Comparison of ENCODE assay signal across 1 cellular context in the genomic region with DNA sequence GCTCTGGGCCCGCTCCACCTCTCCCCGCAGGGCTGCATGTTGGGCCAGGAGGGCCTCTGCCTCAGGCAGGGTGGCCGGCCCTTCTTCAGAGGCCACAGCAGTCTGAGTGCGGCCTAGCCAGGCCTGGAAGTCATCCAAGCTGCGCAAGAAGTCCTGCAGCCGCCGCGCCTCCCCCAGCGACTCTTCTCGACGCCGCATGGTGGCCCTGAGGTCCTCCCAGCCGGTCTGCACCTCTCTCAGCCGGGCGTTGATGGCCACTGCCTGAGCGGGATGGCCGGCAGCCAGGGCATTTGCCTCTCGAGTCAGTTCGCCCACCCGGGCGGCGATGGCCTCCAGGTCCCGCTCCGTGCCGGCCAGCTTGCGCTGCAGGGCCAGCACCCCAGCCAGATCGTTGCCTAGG.
TF ChIP-seq lines count a peak whose summit lies in the region.

No MANE protein-coding gene starts in this region.

TF ChIP-seq in K562, 482 proteins besides CTCF, POLR2A, EP300 and RAD21 (continues in another document):
- TF ChIP-seq RBFOX2 (IDR thresholded peaks at IDR 0.05; ENCODE audit: low read depth, low read length) (peak; percentile 70), GABPB1 (CRISPR knock-in tag; IDR thresholded peaks at IDR 0.05) (peak; percentile 56; the same call in 1 of the 2 replicates), ZNF766 (CRISPR knock-in tag; conservative IDR thresholded peaks at IDR 0.05) (0 out of 2 replicates have a peak, but pooled peaks have one; percentile 9), ZNF639 (CRISPR knock-in tag; conservative IDR thresholded peaks at IDR 0.05 in 1 of 2, IDR thresholded peaks at IDR 0.05 in 1 of 2) (no peak), SMARCB1 (IDR thresholded peaks at IDR 0.05; ENCODE audit: insufficient read length, low read depth) (no peak), RBM39 (optimal IDR thresholded peaks at IDR 0.05; ENCODE audit: low read depth, low read length) (no peak), LCOR (CRISPR knock-in tag; IDR thresholded peaks at IDR 0.05) (0 out of 2 replicates have a peak, but pooled peaks have one; percentile 38), ZNF217 (CRISPR knock-in tag; IDR thresholded peaks at IDR 0.05) (no peak), EZH2 (IDR thresholded peaks at IDR 0.05; ENCODE audit: borderline replicate concordance, low read depth, low read length) (no peak), CREB1 (IDR thresholded peaks at IDR 0.05) (no peak), CREB1 (CRISPR knock-in tag; IDR thresholded peaks at IDR 0.05) (peak; percentile 31; the same call in 1 of the 2 replicates), FIP1L1 (IDR thresholded peaks at IDR 0.05; ENCODE audit: low read depth, low read length, poor library complexity, severe bottlenecking) (no peak), DIDO1 (tag; IDR thresholded peaks at IDR 0.05; ENCODE audit: low read depth) (no peak), TCF15 (CRISPR knock-in tag; IDR thresholded peaks at IDR 0.05) (no peak), ZNF444 (CRISPR knock-in tag; IDR thresholded peaks at IDR 0.05) (no peak), HDGF (IDR thresholded peaks at IDR 0.05) (no peak), SMARCA5 (IDR thresholded peaks at IDR 0.05) (no peak), HIVEP1 (CRISPR knock-in tag; IDR thresholded peaks at IDR 0.05) (no peak), XRCC5 (IDR thresholded peaks at IDR 0.05; ENCODE audit: low read depth, low read length) (no peak), U2AF2 (optimal IDR thresholded peaks at IDR 0.05; ENCODE audit: low read depth, low read length) (no peak), KAT7 (CRISPR knock-in tag; IDR thresholded peaks at IDR 0.05; ENCODE audit: borderline replicate concordance) (peak; percentile 97), IRF2 (CRISPR knock-in tag; IDR thresholded peaks at IDR 0.05) (no peak), MLX (CRISPR knock-in tag; conservative IDR thresholded peaks at IDR 0.05) (no peak), MYBL2 (IDR thresholded peaks at IDR 0.05; ENCODE audit: low read depth) (no peak), MYBL2 (CRISPR knock-in tag; IDR thresholded peaks at IDR 0.05; ENCODE audit: borderline replicate concordance) (no peak), ZEB2 (IDR thresholded peaks at IDR 0.05) (no peak), ZNF561 (CRISPR knock-in tag; conservative IDR thresholded peaks at IDR 0.05) (no peak), ZNF586 (CRISPR knock-in tag; conservative IDR thresholded peaks at IDR 0.05) (no peak), CREB5 (CRISPR knock-in tag; IDR thresholded peaks at IDR 0.05) (no peak), ZFX (CRISPR knock-in tag; IDR thresholded peaks at IDR 0.05) (peak; percentile 93), HNRNPH1 (optimal IDR thresholded peaks at IDR 0.05; ENCODE audit: low read depth, low read length) (no peak), NFYB (IDR thresholded peaks at IDR 0.05; ENCODE audit: extremely low read depth, insufficient read length) (no peak), GATA2 (CRISPR knock-in tag; IDR thresholded peaks at IDR 0.05) (no peak), RBM14 (IDR thresholded peaks at IDR 0.05; ENCODE audit: borderline replicate concordance, insufficient read depth, low read depth, low read length) (no peak), MTA3 (IDR thresholded peaks at IDR 0.05; ENCODE audit: borderline replicate concordance) (no peak), ZNF695 (CRISPR knock-in tag; IDR thresholded peaks at IDR 0.05) (no peak), NFIC (IDR thresholded peaks at IDR 0.05) (peak; percentile 52), NCOR1 (IDR thresholded peaks at IDR 0.05) (no peak), MECOM (CRISPR knock-in tag; IDR thresholded peaks at IDR 0.05) (no peak), TFAP4 (CRISPR knock-in tag; IDR thresholded peaks at IDR 0.05; ENCODE audit: borderline replicate concordance) (peak; percentile 74; the same call in 1 of the 2 replicates), GABPB2 (CRISPR knock-in tag; conservative IDR thresholded peaks at IDR 0.05) (no peak)
- TF ChIP-seq, protein P1, sequence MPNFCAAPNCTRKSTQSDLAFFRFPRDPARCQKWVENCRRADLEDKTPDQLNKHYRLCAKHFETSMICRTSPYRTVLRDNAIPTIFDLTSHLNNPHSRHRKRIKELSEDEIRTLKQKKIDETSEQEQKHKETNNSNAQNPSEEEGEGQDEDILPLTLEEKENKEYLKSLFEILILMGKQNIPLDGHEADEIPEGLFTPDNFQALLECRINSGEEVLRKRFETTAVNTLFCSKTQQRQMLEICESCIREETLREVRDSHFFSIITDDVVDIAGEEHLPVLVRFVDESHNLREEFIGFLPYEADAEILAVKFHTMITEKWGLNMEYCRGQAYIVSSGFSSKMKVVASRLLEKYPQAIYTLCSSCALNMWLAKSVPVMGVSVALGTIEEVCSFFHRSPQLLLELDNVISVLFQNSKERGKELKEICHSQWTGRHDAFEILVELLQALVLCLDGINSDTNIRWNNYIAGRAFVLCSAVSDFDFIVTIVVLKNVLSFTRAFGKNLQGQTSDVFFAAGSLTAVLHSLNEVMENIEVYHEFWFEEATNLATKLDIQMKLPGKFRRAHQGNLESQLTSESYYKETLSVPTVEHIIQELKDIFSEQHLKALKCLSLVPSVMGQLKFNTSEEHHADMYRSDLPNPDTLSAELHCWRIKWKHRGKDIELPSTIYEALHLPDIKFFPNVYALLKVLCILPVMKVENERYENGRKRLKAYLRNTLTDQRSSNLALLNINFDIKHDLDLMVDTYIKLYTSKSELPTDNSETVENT (CRISPR knock-in tag; IDR thresholded peaks at IDR 0.05): no peak
- TF ChIP-seq, protein P2, sequence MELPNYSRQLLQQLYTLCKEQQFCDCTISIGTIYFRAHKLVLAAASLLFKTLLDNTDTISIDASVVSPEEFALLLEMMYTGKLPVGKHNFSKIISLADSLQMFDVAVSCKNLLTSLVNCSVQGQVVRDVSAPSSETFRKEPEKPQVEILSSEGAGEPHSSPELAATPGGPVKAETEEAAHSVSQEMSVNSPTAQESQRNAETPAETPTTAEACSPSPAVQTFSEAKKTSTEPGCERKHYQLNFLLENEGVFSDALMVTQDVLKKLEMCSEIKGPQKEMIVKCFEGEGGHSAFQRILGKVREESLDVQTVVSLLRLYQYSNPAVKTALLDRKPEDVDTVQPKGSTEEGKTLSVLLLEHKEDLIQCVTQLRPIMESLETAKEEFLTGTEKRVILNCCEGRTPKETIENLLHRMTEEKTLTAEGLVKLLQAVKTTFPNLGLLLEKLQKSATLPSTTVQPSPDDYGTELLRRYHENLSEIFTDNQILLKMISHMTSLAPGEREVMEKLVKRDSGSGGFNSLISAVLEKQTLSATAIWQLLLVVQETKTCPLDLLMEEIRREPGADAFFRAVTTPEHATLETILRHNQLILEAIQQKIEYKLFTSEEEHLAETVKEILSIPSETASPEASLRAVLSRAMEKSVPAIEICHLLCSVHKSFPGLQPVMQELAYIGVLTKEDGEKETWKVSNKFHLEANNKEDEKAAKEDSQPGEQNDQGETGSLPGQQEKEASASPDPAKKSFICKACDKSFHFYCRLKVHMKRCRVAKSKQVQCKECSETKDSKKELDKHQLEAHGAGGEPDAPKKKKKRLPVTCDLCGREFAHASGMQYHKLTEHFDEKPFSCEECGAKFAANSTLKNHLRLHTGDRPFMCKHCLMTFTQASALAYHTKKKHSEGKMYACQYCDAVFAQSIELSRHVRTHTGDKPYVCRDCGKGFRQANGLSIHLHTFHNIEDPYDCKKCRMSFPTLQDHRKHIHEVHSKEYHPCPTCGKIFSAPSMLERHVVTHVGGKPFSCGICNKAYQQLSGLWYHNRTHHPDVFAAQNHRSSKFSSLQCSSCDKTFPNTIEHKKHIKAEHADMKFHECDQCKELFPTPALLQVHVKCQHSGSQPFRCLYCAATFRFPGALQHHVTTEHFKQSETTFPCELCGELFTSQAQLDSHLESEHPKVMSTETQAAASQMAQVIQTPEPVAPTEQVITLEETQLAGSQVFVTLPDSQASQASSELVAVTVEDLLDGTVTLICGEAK (IDR thresholded peaks at IDR 0.05): no peak
- TF ChIP-seq, protein P2 (CRISPR knock-in tag; IDR thresholded peaks at IDR 0.05): 0 out of 2 replicates have a peak, but pooled peaks have one; percentile 37
- TF ChIP-seq, protein P3, sequence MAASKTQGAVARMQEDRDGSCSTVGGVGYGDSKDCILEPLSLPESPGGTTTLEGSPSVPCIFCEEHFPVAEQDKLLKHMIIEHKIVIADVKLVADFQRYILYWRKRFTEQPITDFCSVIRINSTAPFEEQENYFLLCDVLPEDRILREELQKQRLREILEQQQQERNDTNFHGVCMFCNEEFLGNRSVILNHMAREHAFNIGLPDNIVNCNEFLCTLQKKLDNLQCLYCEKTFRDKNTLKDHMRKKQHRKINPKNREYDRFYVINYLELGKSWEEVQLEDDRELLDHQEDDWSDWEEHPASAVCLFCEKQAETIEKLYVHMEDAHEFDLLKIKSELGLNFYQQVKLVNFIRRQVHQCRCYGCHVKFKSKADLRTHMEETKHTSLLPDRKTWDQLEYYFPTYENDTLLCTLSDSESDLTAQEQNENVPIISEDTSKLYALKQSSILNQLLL (CRISPR knock-in tag; IDR thresholded peaks at IDR 0.05; ENCODE audit: borderline replicate concordance): no peak
- TF ChIP-seq, protein P4, sequence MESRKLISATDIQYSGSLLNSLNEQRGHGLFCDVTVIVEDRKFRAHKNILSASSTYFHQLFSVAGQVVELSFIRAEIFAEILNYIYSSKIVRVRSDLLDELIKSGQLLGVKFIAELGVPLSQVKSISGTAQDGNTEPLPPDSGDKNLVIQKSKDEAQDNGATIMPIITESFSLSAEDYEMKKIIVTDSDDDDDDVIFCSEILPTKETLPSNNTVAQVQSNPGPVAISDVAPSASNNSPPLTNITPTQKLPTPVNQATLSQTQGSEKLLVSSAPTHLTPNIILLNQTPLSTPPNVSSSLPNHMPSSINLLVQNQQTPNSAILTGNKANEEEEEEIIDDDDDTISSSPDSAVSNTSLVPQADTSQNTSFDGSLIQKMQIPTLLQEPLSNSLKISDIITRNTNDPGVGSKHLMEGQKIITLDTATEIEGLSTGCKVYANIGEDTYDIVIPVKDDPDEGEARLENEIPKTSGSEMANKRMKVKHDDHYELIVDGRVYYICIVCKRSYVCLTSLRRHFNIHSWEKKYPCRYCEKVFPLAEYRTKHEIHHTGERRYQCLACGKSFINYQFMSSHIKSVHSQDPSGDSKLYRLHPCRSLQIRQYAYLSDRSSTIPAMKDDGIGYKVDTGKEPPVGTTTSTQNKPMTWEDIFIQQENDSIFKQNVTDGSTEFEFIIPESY (CRISPR knock-in tag; IDR thresholded peaks at IDR 0.05): peak; percentile 61
